22 cellular contexts compared by ENCODE assay signal in the genomic region with DNA sequence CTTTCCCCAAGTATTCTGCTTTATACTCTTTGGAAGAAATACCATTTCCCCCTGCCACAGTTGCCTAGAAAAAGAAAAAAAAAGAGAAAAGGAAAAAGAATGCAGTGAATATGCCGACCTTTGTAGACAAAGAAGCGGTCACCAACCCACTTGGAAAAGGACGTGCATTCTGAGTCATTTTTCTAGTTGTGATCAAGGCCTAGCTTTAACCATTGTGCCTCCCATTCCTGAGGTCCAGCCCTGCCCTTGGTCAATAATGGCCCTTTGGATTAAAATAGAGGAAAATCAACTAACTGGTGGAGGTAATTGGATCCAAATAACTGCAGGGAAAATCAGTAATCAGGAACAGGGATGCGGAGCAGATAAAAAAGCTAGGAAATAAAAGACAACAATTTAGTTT. TPM values are rescaled to one million over a fixed set of nuclear protein-coding genes. Genes with fewer than 3 reads are reported as not detected.
A peak's percentile ranks its signal among the peaks of the same experiment; 100 is the strongest.
DNase-seq lines count a peak whose midpoint lies in the region; ATAC-seq and TF ChIP-seq lines count a peak whose summit lies in the region.
"Had no signal": no experiment of that assay in that cellular context is flagged by ENCODE, and none has a peak within 500 bp of the region (broad histone marks: within the 10 kb centered on the region; RNA-seq: fewer than 3 reads in every experiment).

No MANE protein-coding gene starts in this region.

- H2AFZ ChIP-seq in neural progenitor cell (replicated peaks), result no peak overlapping the region

- ATAC-seq in CD4-positive, alpha-beta T cell (ENCODE audit: poor library complexity), result no peak
- ATAC-seq in activated T-helper 17 cell treated with anti-CD3 and anti-CD28 coated beads, Interleukin-2, amount 50 U/mL, for 72 hours (replicated peaks), result no peak
- ATAC-seq: foreskin keratinocyte had no signal

- DNase-seq in NCI-H748 (lab: John Stamatoyannopoulos, UW; ENCODE audit: unreplicated experiment) (peak; percentile 5), NCI-H748 treated with DMSO at 0.1 percent for 48 hours (lab: John Stamatoyannopoulos, UW) (no peak), neural progenitor cell (ENCODE audit: low spot score) (no peak), prostate gland (ENCODE audit: low spot score) (no peak), retina (no peak), NCI-H2171 (lab: John Stamatoyannopoulos, UW) (no peak)
- DNase-seq in CD4-positive, alpha-beta T cell, result no peak
- DNase-seq: activated gamma-delta T cell treated with Interleukin-2 at 50 U/mL for 16 hours, colonic mucosa, foreskin keratinocyte, GDM1, H7, IMR-90, kidney glomerular epithelial cell, mesendoderm, NCI-H1694 treated with DMSO at 0.1 percent for 48 hours, NCI-H446, occipital lobe, substantia nigra had no signal

- POLR2A ChIA-PET in CD4-positive, alpha-beta T cell (lab: Charles Lee), result interaction anchor here (1.1 to 5.1 kb wide), 5 partner anchors 10 to 29 kb away, joined by 3 to 55 read pairs (median 5); a partner anchor contains a TSS

- CTCF ChIA-PET in CD4-positive, alpha-beta T cell (lab: Charles Lee), result interaction anchor here (1.1 to 4.7 kb wide), 3 partner anchors 17 to 22 kb away, joined by 3 to 26 read pairs (median 4); no protein-coding TSS in a partner anchor

- H3K36me3 ChIP-seq in neural progenitor cell (no peaks in the 10 kb centered on the region), prostate gland (no peaks in the 10 kb centered on the region)
- H3K36me3 ChIP-seq: colonic mucosa had no signal

- H3K79me2 ChIP-seq in neural progenitor cell (ENCODE audit: low read depth), result no peaks in the 10 kb centered on the region

- no peaks in the 10 kb centered on the region for H3K9me3 Mint-ChIP-seq in CD4-positive, alpha-beta T cell
- H3K9me3 Mint-ChIP-seq in activated T-helper 17 cell treated with anti-CD3 and anti-CD28 coated beads, Interleukin-2, amount 50 U/mL, for 72 hours, result no peaks in the 10 kb centered on the region
- peaks cover 3% of the 10 kb centered on the region for H3K9me3 Mint-ChIP-seq in neural progenitor cell

- H3K4me3 Mint-ChIP-seq in CD4-positive, alpha-beta T cell, result peak overlapping the region; percentile 8
- peak overlapping the region; percentile 70 for H3K4me3 Mint-ChIP-seq in activated T-helper 17 cell treated with anti-CD3 and anti-CD28 coated beads, Interleukin-2, amount 50 U/mL, for 72 hours
- H3K4me3 Mint-ChIP-seq in neural progenitor cell, result no peak overlapping the region

- H4K20me1 ChIP-seq in neural progenitor cell (ENCODE audit: low read depth), result no peaks in the 10 kb centered on the region

- H3K27ac Mint-ChIP-seq in CD4-positive, alpha-beta T cell, result peak overlapping the region; percentile 11
- H3K27ac Mint-ChIP-seq in activated T-helper 17 cell treated with anti-CD3 and anti-CD28 coated beads, Interleukin-2, amount 50 U/mL, for 72 hours, result peak overlapping the region; percentile 71
- H3K27ac Mint-ChIP-seq in neural progenitor cell, result peak overlapping the region; percentile 88
- H3K27ac Mint-ChIP-seq: B cell had no signal

- TF ChIP-seq POLR2A in prostate gland (IDR thresholded peaks at IDR 0.05), result no peak

- H3K27ac ChIP-seq in CD4-positive, alpha-beta T cell (ENCODE audit: low read depth, low read length), result no peak overlapping the region
- H3K27ac ChIP-seq in neural progenitor cell, result no peak overlapping the region
- H3K27ac ChIP-seq in prostate gland, result no peak overlapping the region
- H3K27ac ChIP-seq: 22Rv1, foreskin keratinocyte had no signal

- no peak for TF ChIP-seq CTCF in CD4-positive, alpha-beta T cell (IDR thresholded peaks at IDR 0.05)
- TF ChIP-seq CTCF in neural progenitor cell (IDR thresholded peaks at IDR 0.05), result no peak
- TF ChIP-seq CTCF in prostate gland (IDR thresholded peaks at IDR 0.05), result no peak

- H3K9me3 ChIP-seq in CD4-positive, alpha-beta T cell (ENCODE audit: control insufficient read depth, low read length), result no peaks in the 10 kb centered on the region
- H3K9me3 ChIP-seq in neural progenitor cell (ENCODE audit: low read depth) (no peaks in the 10 kb centered on the region), prostate gland (no peaks in the 10 kb centered on the region)
- H3K9me3 ChIP-seq: colonic mucosa had no signal

- no peaks in the 10 kb centered on the region for H3K27me3 ChIP-seq in CD4-positive, alpha-beta T cell (ENCODE audit: control insufficient read depth, insufficient read depth, low read length)
- H3K27me3 ChIP-seq in neural progenitor cell, result no peaks in the 10 kb centered on the region
- H3K27me3 ChIP-seq in prostate gland (replicated peaks; ENCODE audit: insufficient read depth), result no peaks in the 10 kb centered on the region
- H3K27me3 ChIP-seq: colonic mucosa, foreskin keratinocyte had no signal

- H3K4me1 ChIP-seq in neural progenitor cell, result peaks cover 9% of the 10 kb centered on the region
- H3K4me1 ChIP-seq in prostate gland (replicated peaks), result no peaks in the 10 kb centered on the region

- H3K4me2 ChIP-seq in neural progenitor cell, result no peak overlapping the region

- H3K4me1 Mint-ChIP-seq in CD4-positive, alpha-beta T cell (ENCODE audit: low read depth), result peaks cover 84% of the 10 kb centered on the region
- H3K4me1 Mint-ChIP-seq in activated T-helper 17 cell treated with anti-CD3 and anti-CD28 coated beads, Interleukin-2, amount 50 U/mL, for 72 hours, result peaks cover 66% of the 10 kb centered on the region
- H3K4me1 Mint-ChIP-seq in neural progenitor cell, result peaks cover 42% of the 10 kb centered on the region

- no peak overlapping the region for H3K9ac ChIP-seq in neural progenitor cell

- H3K4me3 ChIP-seq in neural progenitor cell (no peak overlapping the region), prostate gland (no peak overlapping the region)
- H3K4me3 ChIP-seq: colonic mucosa had no signal

- H3F3A ChIP-seq in neural progenitor cell (ENCODE audit: low read depth), result no peaks in the 10 kb centered on the region

- intact Hi-C loops in CD4-positive, alpha-beta T cell (cut with DNase I, micrococcal nuclease), result loop anchor here in 1 of 2 experiments (2.0 kb wide), 2 partner anchors 21 to 47 kb away; no protein-coding TSS in a partner anchor
- intact Hi-C loops in prostate gland (cut with DNase I), result no loop called here

- WGBS in prostate gland, result 63% methylated on average over 4 of the region's 4 CpGs

- no peaks in the 10 kb centered on the region for H3K36me3 Mint-ChIP-seq in CD4-positive, alpha-beta T cell (ENCODE audit: low read depth)
- H3K36me3 Mint-ChIP-seq in activated T-helper 17 cell treated with anti-CD3 and anti-CD28 coated beads, Interleukin-2, amount 50 U/mL, for 72 hours (ENCODE audit: low read depth), result no peaks in the 10 kb centered on the region
- no peaks in the 10 kb centered on the region for H3K36me3 Mint-ChIP-seq in neural progenitor cell

- no peaks in the 10 kb centered on the region for H3K27me3 Mint-ChIP-seq in CD4-positive, alpha-beta T cell
- H3K27me3 Mint-ChIP-seq in activated T-helper 17 cell treated with anti-CD3 and anti-CD28 coated beads, Interleukin-2, amount 50 U/mL, for 72 hours, result no peaks in the 10 kb centered on the region
- peaks cover 3% of the 10 kb centered on the region for H3K27me3 Mint-ChIP-seq in neural progenitor cell (ENCODE audit: insufficient read depth, low read depth)
- H3K27me3 Mint-ChIP-seq: B cell had no signal

RNA-seq across cellular contexts. Expression of a gene that starts 24.8 kb away (rescaled TPM):
- 100 to 1,000 TPM; 397 to 414 TPM for total RNA-seq in CD4-positive, alpha-beta T cell
- total RNA-seq in activated T-helper 17 cell treated with anti-CD3 and anti-CD28 coated beads, Interleukin-2, amount 50 U/mL, for 72 hours, result 100 to 1,000 TPM; 147 to 170 TPM
- 7.4 and 8.7 TPM in 2 replicates for total RNA-seq in neural progenitor cell (ENCODE audit: low replicate concordance)
- total RNA-seq in prostate gland, result 10 to 100 TPM in 1 of 2 donors, 1 to 10 TPM in 1; 9.7 to 24.2 TPM

Comparison
In these comparisons a context has a peak if more than half of its experiments do, and no peak if none do; other contexts are left out.
1. H3K27ac Mint-ChIP-seq: peak in every context shown above with its lines; median percentile 88 in neural progenitor cell; 71 in activated T-helper 17 cell treated with anti-CD3 and anti-CD28 coated beads, Interleukin-2, amount 50 U/mL, for 72 hours; 11 in CD4-positive, alpha-beta T cell.
2. RNA of a gene that starts 24.8 kb away (total RNA-seq): 397 to 414 TPM in CD4-positive, alpha-beta T cell and 147 to 170 TPM in activated T-helper 17 cell treated with anti-CD3 and anti-CD28 coated beads, Interleukin-2, amount 50 U/mL, for 72 hours; 9.7 to 24.2 TPM in prostate gland and 7.4 to 8.7 TPM in neural progenitor cell; every median in the first group is over 4 times any median in the second.